In genomic region chr16:52863000-52863399, GRCh38 we compare ENCODE assay signal across 24 cellular contexts.
"Had no signal": no experiment of that assay in that cellular context is flagged by ENCODE, and none has a peak within 500 bp of the region (broad histone marks: within the 10 kb centered on the region; RNA-seq: fewer than 3 reads in every experiment).

No MANE protein-coding gene starts in this region.

- ATAC-seq: foreskin keratinocyte; left lung; psoas muscle; sciatic nerve; stimulated activated memory B cell treated with anti-CD40 and anti-IgM and Interleukin-4, amounts not matched to agents 10 μg/mL and 1 μg/mL and 100 μg/mL, for 72 hours had no signal

- H3K9me3 ChIP-seq: colonic mucosa, left lung, psoas muscle, spleen, testis had no signal

- H3K36me3 ChIP-seq: colonic mucosa, left lung, spleen, tibial nerve had no signal

- H3K4me3 ChIP-seq: colonic mucosa, left lung, lung, psoas muscle, spleen, testis, tibial nerve had no signal

- H3K4me1 Mint-ChIP-seq: immature natural killer cell; naive B cell; nephron; stimulated activated memory B cell treated with anti-CD40 and anti-IgM and Interleukin-4, amounts not matched to agents 10 μg/mL and 1 μg/mL and 100 μg/mL, for 72 hours had no signal

- H3K4me1 ChIP-seq: colonic mucosa, foreskin keratinocyte, left lung, parathyroid adenoma, psoas muscle, spleen, testis, tibial nerve had no signal

- FAIRE-seq: keratinocyte had no signal

- DNase-seq: colonic mucosa; dermis blood vessel endothelial cell; foreskin keratinocyte; immature natural killer cell; left lung; mesenchymal stem cell; midbrain; naive B cell; occipital lobe; psoas muscle; retina; spleen; stimulated activated CD4-positive, alpha-beta T cell treated with anti-CD3 and anti-CD28 coated beads, Interleukin-15, amount 100 ng/mL, for 24 hours; stimulated activated CD4-positive, alpha-beta T cell treated with anti-CD3 and anti-CD28 coated beads, Interleukin-1b, Interleukin-23, amount 100 ng/mL, for 48 hours; stimulated activated CD4-positive, alpha-beta T cell treated with anti-CD3 and anti-CD28 coated beads, Interleukin-4, amount 100 ng/mL, for 24 hours; testis had no signal

- H3K36me3 Mint-ChIP-seq: immature natural killer cell; naive B cell; stimulated activated memory B cell treated with anti-CD40 and anti-IgM and Interleukin-4, amounts not matched to agents 10 μg/mL and 1 μg/mL and 100 μg/mL, for 72 hours had no signal

- H3K4me3 Mint-ChIP-seq: immature natural killer cell; naive B cell; nephron; stimulated activated memory B cell treated with anti-CD40 and anti-IgM and Interleukin-4, amounts not matched to agents 10 μg/mL and 1 μg/mL and 100 μg/mL, for 72 hours; stimulated activated naive CD8-positive, alpha-beta T cell treated with anti-CD3 and anti-CD28 coated beads, Interleukin-15, Interleukin-2, amounts not matched to agents 100 ng/mL and 50 ng/mL, for 24 hours had no signal

- H3K27ac Mint-ChIP-seq: immature natural killer cell; naive B cell; nephron; stimulated activated memory B cell treated with anti-CD40 and anti-IgM and Interleukin-4, amounts not matched to agents 10 μg/mL and 1 μg/mL and 100 μg/mL, for 72 hours; stimulated activated naive CD8-positive, alpha-beta T cell treated with anti-CD3 and anti-CD28 coated beads, Interleukin-15, Interleukin-2, amounts not matched to agents 100 ng/mL and 50 ng/mL, for 24 hours had no signal

- H3K9me3 Mint-ChIP-seq: nephron; stimulated activated naive CD8-positive, alpha-beta T cell treated with anti-CD3 and anti-CD28 coated beads, Interleukin-15, Interleukin-2, amounts not matched to agents 100 ng/mL and 50 ng/mL, for 24 hours had no signal

- H3K27me3 ChIP-seq: colonic mucosa, foreskin keratinocyte, left lung, spleen, testis, tibial nerve had no signal

- H3K27me3 Mint-ChIP-seq: stimulated activated memory B cell treated with anti-CD40 and anti-IgM and Interleukin-4, amounts not matched to agents 10 μg/mL and 1 μg/mL and 100 μg/mL, for 72 hours had no signal

- H3K27ac ChIP-seq: colonic mucosa, foreskin keratinocyte, left lung, parathyroid adenoma, psoas muscle, spleen, testis, tibial nerve had no signal
